In the genomic region with DNA sequence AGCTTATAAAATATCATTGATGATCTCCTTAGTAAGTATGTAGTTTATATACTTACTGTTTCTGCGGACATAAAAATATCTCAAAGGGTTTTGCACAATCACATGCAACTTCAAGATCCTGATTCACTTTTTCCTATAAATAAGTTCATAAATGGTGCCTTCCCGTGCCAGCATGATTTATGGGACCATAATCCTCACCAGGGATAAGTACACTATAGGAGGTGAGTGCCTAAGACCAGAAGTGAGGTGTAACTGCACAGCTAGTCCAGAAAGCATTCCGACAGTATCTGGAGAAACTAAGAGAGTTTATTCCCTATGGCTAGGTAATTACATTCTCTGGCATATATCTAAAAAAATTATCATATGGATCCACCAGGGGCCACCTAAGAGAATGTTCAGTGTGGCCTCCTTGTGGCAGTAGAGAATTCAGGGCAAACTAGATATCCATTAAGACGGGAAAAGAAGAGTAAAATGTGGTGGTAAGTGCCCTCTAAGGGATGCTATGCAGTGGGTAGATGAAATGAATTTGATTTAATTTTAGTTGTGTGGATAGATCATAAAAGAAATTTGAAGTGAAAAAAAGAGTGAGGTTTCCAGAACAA, we compare ENCODE assay signal across 29 cellular contexts.
A peak's percentile ranks its signal among the peaks of the same experiment; 100 is the strongest.
DNase-seq lines count a peak whose midpoint lies in the region; ATAC-seq, FAIRE-seq and TF ChIP-seq lines count a peak whose summit lies in the region.
"Had no signal": no experiment of that assay in that cellular context is flagged by ENCODE, and none has a peak within 500 bp of the region (broad histone marks: within the 10 kb centered on the region; RNA-seq: fewer than 3 reads in every experiment).

No MANE protein-coding gene starts in this region.

- DNase-seq in GM19239 (ENCODE audit: insufficient read length, low spot score), result no peak
- DNase-seq in HT-29 (ENCODE audit: low spot score), result peak; percentile 44
- DNase-seq in brain microvascular endothelial cell, result no peak
- DNase-seq in lung microvascular endothelial cell (ENCODE audit: low read depth in 2 of 2), result peak; percentile 6 to 10
- DNase-seq in SKM-1 (lab: John Stamatoyannopoulos, UW; ENCODE audit: unreplicated experiment), result no peak
- DNase-seq: activated CD4-positive, alpha-beta T cell treated with anti-CD3 and anti-CD28 coated beads for 48 hours; activated CD8-positive, alpha-beta memory T cell treated with anti-CD3 and anti-CD28 coated beads, Interleukin-2, amount 10 ng/mL, durations not matched to agents 7 days and 5 days; anterior cingulate cortex; CD8-positive, alpha-beta memory T cell; central memory CD4-positive, alpha-beta T cell; effector CD4-positive, alpha-beta T cell; GOT3; KBM-7; mesendoderm; MV-4-11; NCI-H1694; NCI-H345; nucleus accumbens; PC-9; SJCRH30; spleen; stimulated activated CD4-positive, alpha-beta T cell treated with anti-CD3 and anti-CD28 coated beads, Interleukin-4, amount 100 ng/mL, for 1 hour; stimulated activated naive CD4-positive, alpha-beta T cell; T-helper 17 cell; testis; uterus had no signal

- no peaks in the 10 kb centered on the region for H3K36me3 ChIP-seq in brain microvascular endothelial cell (replicated peaks)
- H3K36me3 ChIP-seq: esophagus muscularis mucosa, SJCRH30, spleen, uterus had no signal

- TF ChIP-seq CTCF in brain microvascular endothelial cell (IDR thresholded peaks at IDR 0.05; ENCODE audit: low read depth, low read length, missing control alignments), result peak; percentile 55

- FAIRE-seq in GM19239 (lab: Jason Lieb, UNC), result peak; percentile 47

- ATAC-seq in GM21529 (IDR thresholded peaks at IDR 0.05; ENCODE audit: unreplicated experiment) (no peak), HG03439 (IDR thresholded peaks at IDR 0.05; ENCODE audit: unreplicated experiment) (no peak)
- ATAC-seq: activated CD8-positive, alpha-beta memory T cell treated with anti-CD3 and anti-CD28 coated beads, Interleukin-2, amount 10 ng/mL, durations not matched to agents 7 days and 5 days; T-helper 17 cell had no signal

- H3K27ac ChIP-seq in brain microvascular endothelial cell, result no peak overlapping the region
- H3K27ac ChIP-seq: esophagus muscularis mucosa, PC-9, SJCRH30, spleen, testis, uterus had no signal

- no peaks in the 10 kb centered on the region for H3K27me3 ChIP-seq in brain microvascular endothelial cell (replicated peaks)
- H3K27me3 ChIP-seq: esophagus muscularis mucosa, SJCRH30, spleen, testis, uterus had no signal

- in situ Hi-C loops in brain microvascular endothelial cell (cut with HindIII; ENCODE audit: low pct_ligation_motif_present, low sequenced_read_pairs), result loop anchor here (25.0 kb wide), 1 partner anchor 171 kb away; no protein-coding TSS in a partner anchor

- H3K4me3 ChIP-seq in brain microvascular endothelial cell (ENCODE audit: low read depth, low read length), result no peak overlapping the region
- H3K4me3 ChIP-seq: esophagus muscularis mucosa, PC-9, SJCRH30, spleen, testis, uterus had no signal

Comparison
In these comparisons a context has a peak if more than half of its experiments do, and no peak if none do; other contexts are left out.
1. DNase-seq: peak in HT-29 (single experiment) and lung microvascular endothelial cell (2 of 2); none in GM19239 (single experiment), brain microvascular endothelial cell (single experiment) and SKM-1 (single experiment).